Comparison of ENCODE assay signal across 8 cellular contexts in genomic region chr10:133308431-133309110, GRCh38. TPM values are rescaled to one million over a fixed set of nuclear protein-coding genes. Genes with fewer than 3 reads are reported as not detected.
DNase-seq lines count a peak whose midpoint lies in the region; ATAC-seq and TF ChIP-seq lines count a peak whose summit lies in the region.

Gene TUBGCP2, minus strand, starts transcription at chr10:133308872. Its CDS starts 5,931 bp downstream, at chr10:133302941.
Gene ZNF511, plus strand, starts transcription at chr10:133308914. Its CDS starts 30 bp downstream, at chr10:133308944.

- peak within 1 kb of the TSS; percentile 99 to 100 (median 99) for H3K27ac Mint-ChIP-seq in CD4-positive, CD25-positive, alpha-beta regulatory T cell

- H3K9me3 ChIP-seq in CD4-positive, CD25-positive, alpha-beta regulatory T cell (ENCODE audit: control insufficient read depth in 2 of 2, low read length in 2 of 2) = no peaks in the 10 kb centered on the region
- H3K9me3 ChIP-seq in OCI-LY7 (ENCODE audit: low read length) = no peaks in the 10 kb centered on the region
- H3K9me3 ChIP-seq in mucosa of rectum (ENCODE audit: control insufficient read depth in 2 of 2, low read length in 2 of 2) = no peaks in the 10 kb centered on the region

- peak within 1 kb of the TSS; percentile 88 for H3K4me2 ChIP-seq in OCI-LY7 (ENCODE audit: low read length)

- peaks cover 20% of the 10 kb centered on the region for H3K4me1 ChIP-seq in CD4-positive, CD25-positive, alpha-beta regulatory T cell (ENCODE audit: control insufficient read depth, insufficient read depth, low read length, poor library complexity, severe bottlenecking)
- H3K4me1 ChIP-seq in OCI-LY7 (ENCODE audit: insufficient read depth, low read length, poor library complexity, severe bottlenecking) = peaks cover 16% of the 10 kb centered on the region
- H3K4me1 ChIP-seq in mucosa of rectum (ENCODE audit: control insufficient read depth in 2 of 2, insufficient read depth in 2 of 2, low read length in 2 of 2) = peaks cover 20 to 27% of the 10 kb centered on the region in 2 donors

- peaks cover 16% of the 10 kb centered on the region for H3K36me3 Mint-ChIP-seq in CD4-positive, CD25-positive, alpha-beta regulatory T cell

- peaks cover 0 to 3% (median 0%) of the 10 kb centered on the region in 7 donors for H3K9me3 Mint-ChIP-seq in CD4-positive, CD25-positive, alpha-beta regulatory T cell

- peak within 1 kb of the TSS; percentile 86 to 90 for H3K9ac ChIP-seq in mucosa of rectum (ENCODE audit: low read depth in 1 of 2, low read length in 2 of 2)

- peaks cover 26% of the 10 kb centered on the region for H3K36me3 ChIP-seq in CD4-positive, CD25-positive, alpha-beta regulatory T cell (ENCODE audit: control insufficient read depth, insufficient read depth, low read length)
- peaks cover 38% of the 10 kb centered on the region for H3K36me3 ChIP-seq in OCI-LY7 (ENCODE audit: insufficient read depth, low read length)
- H3K36me3 ChIP-seq in mucosa of rectum (ENCODE audit: control insufficient read depth in 2 of 2, insufficient read depth in 2 of 2, low read length in 2 of 2) = peaks cover 14 to 16% of the 10 kb centered on the region in 2 donors

- peak within 1 kb of the TSS; percentile 63 for H2AFZ ChIP-seq in OCI-LY7 (ENCODE audit: low read length)

- peaks cover 10 to 43% (median 22%) of the 10 kb centered on the region in 4 donors for H3K4me1 Mint-ChIP-seq in CD4-positive, CD25-positive, alpha-beta regulatory T cell

- DNase-seq in CD4-positive, CD25-positive, alpha-beta regulatory T cell = peak; percentile 81 to 95 (median 88)
- peak; percentile 91 for DNase-seq in OCI-LY7 (ENCODE audit: low spot score)
- DNase-seq in activated T-cell treated with anti-CD3 and anti-CD28 coated beads for 4 hours = peak; percentile 82
- DNase-seq in epithelial cell of proximal tubule (ENCODE audit: low read depth) = no peak
- peak; percentile 91 for DNase-seq in stimulated activated CD8-positive, alpha-beta memory T cell treated with anti-CD3 and anti-CD28 coated beads, Interleukin-4, amount 100 ng/mL, for 48 hours

- POLR2A ChIA-PET in OCI-LY7 (lab: Charles Lee) = no interaction called here

- peak within 1 kb of the TSS; percentile 99 for H3K27ac ChIP-seq in CD4-positive, CD25-positive, alpha-beta regulatory T cell (ENCODE audit: insufficient read depth, low read length, poor library complexity, severe bottlenecking)
- H3K27ac ChIP-seq in OCI-LY7 (ENCODE audit: low read depth, low read length, poor library complexity, severe bottlenecking) (peak within 1 kb of the TSS; percentile 75), mucosa of rectum (ENCODE audit: low read depth in 2 of 2, low read length in 2 of 2) (peak within 1 kb of the TSS; percentile 96 to 97)

- H3K4me3 ChIP-seq in CD4-positive, CD25-positive, alpha-beta regulatory T cell (ENCODE audit: low read depth, low read length) = peak within 1 kb of the TSS; percentile 88
- H3K4me3 ChIP-seq in OCI-LY7 (ENCODE audit: low read depth, low read length, poor library complexity, severe bottlenecking) (peak within 1 kb of the TSS; percentile 82), epithelial cell of proximal tubule (ENCODE audit: low read depth, low read length) (peak within 1 kb of the TSS; percentile 78), mucosa of rectum (ENCODE audit: low read length in 2 of 2) (peak within 1 kb of the TSS; percentile 83 to 88)

- H4K20me1 ChIP-seq in OCI-LY7 (ENCODE audit: insufficient read depth, low read length) = no peaks in the 10 kb centered on the region

- H3K27me3 Mint-ChIP-seq in CD4-positive, CD25-positive, alpha-beta regulatory T cell = peaks cover 9% of the 10 kb centered on the region

- no peak; the same call in 1 of the 2 replicates for TF ChIP-seq CTCF in OCI-LY7 (conservative IDR thresholded peaks at IDR 0.05; ENCODE audit: low read length)
- no peak for TF ChIP-seq CTCF in epithelial cell of proximal tubule (conservative IDR thresholded peaks at IDR 0.05; ENCODE audit: low read depth, low read length)

- intact Hi-C loops in OCI-LY7 (cut with micrococcal nuclease; ENCODE audit: unreplicated experiment) = loop anchor here (2.0 to 5.0 kb wide), 3 partner anchors 16 to 84 kb away; partner anchors contain the start of gene MTG1

- peaks cover 33% of the 10 kb centered on the region for H3K79me2 ChIP-seq in OCI-LY7 (ENCODE audit: insufficient read depth, low read depth, low read length)

- peak; percentile 66 to 67 for ATAC-seq in CD4-positive, CD25-positive, alpha-beta regulatory T cell (ENCODE audit: low read depth in 2 of 2)
- ATAC-seq in GM19324 (IDR thresholded peaks at IDR 0.05; ENCODE audit: low FRiP score, unreplicated experiment) (peak; percentile 87), HG03457 (IDR thresholded peaks at IDR 0.05; ENCODE audit: unreplicated experiment) (peak; percentile 60)

- CTCF ChIA-PET in OCI-LY7 (lab: Charles Lee; ENCODE audit: unreplicated experiment) = interaction anchor here (0.5 to 0.9 kb wide), 2 partner anchors 15 to 45 kb away, joined by 3 read pairs; no protein-coding TSS in a partner anchor

- TSS peak; percentile 53 for BruUV-seq in OCI-LY7 (replicated peaks; lab: Mats Ljungman, UMichigan)

- H3K4me3 Mint-ChIP-seq in CD4-positive, CD25-positive, alpha-beta regulatory T cell = peak within 1 kb of the TSS; percentile 94 to 98 (median 96)

- no peaks in the 10 kb centered on the region for H3K27me3 ChIP-seq in CD4-positive, CD25-positive, alpha-beta regulatory T cell (ENCODE audit: control insufficient read depth, insufficient read depth, low read length)
- H3K27me3 ChIP-seq in mucosa of rectum (ENCODE audit: control insufficient read depth in 2 of 2, insufficient read depth in 2 of 2, low read length in 2 of 2) = no peaks in the 10 kb centered on the region

- H3K9me2 ChIP-seq in OCI-LY7 (ENCODE audit: insufficient read depth, low read length) = no peaks in the 10 kb centered on the region

RNA-seq across cellular contexts. Expression of gene TUBGCP2, which starts in this region (rescaled TPM):
- total RNA-seq in CD4-positive, CD25-positive, alpha-beta regulatory T cell = 73.8 TPM
- polyA plus RNA-seq in CD4-positive, CD25-positive, alpha-beta regulatory T cell = 10 to 100 TPM; 23.5 to 31.8 (median 28.1) TPM
- total RNA-seq in OCI-LY7 (2014; rRNA removed; shearing (Covaris generic)) = 37.8 and 40.5 TPM in 2 replicates
- total RNA-seq in OCI-LY7 (2022) = 53.0 and 56.1 TPM in 2 replicates
- 35.2 and 68.9 TPM in 2 replicates for total RNA-seq in epithelial cell of proximal tubule

RNA-seq across cellular contexts. Expression of gene ZNF511, which starts in this region (rescaled TPM):
- 29.1 TPM for total RNA-seq in CD4-positive, CD25-positive, alpha-beta regulatory T cell
- polyA plus RNA-seq in CD4-positive, CD25-positive, alpha-beta regulatory T cell = 10 to 100 TPM; 67.5 to 96.4 (median 78.7) TPM
- total RNA-seq in OCI-LY7 (2014; rRNA removed; shearing (Covaris generic)) = 64.7 and 95.0 TPM in 2 replicates
- total RNA-seq in OCI-LY7 (2022) = 60.6 and 68.8 TPM in 2 replicates
- 28.8 and 59.6 TPM in 2 replicates for total RNA-seq in epithelial cell of proximal tubule
